15 cellular contexts compared by ENCODE assay signal in genomic region chr3:58691997-58692396, GRCh38. TPM values are rescaled to one million over a fixed set of nuclear protein-coding genes. Genes with fewer than 3 reads are reported as not detected.
DNase-seq lines count a peak whose midpoint lies in the region; TF ChIP-seq lines count a peak whose summit lies in the region.
"Had no signal": no experiment of that assay in that cellular context is flagged by ENCODE, and none has a peak within 500 bp of the region (broad histone marks: within the 10 kb centered on the region; RNA-seq: fewer than 3 reads in every experiment).

No MANE protein-coding gene starts in this region.

- no peak overlapping the region for H3K14ac ChIP-seq in neuronal stem cell (ENCODE audit: low read length)

- H3K9me3 ChIP-seq in NT2/D1 (ENCODE audit: insufficient read depth, low read length): peaks cover 76% of the 10 kb centered on the region
- H3K9me3 ChIP-seq in neuronal stem cell (replicated peaks in 1 of 2; ENCODE audit: control insufficient read depth in 2 of 2, insufficient read depth in 1 of 2, low read depth in 1 of 2, low read length in 2 of 2): peaks cover 16 to 19% of the 10 kb centered on the region in 2 donors
- peaks cover 0 to 5% (median 2%) of the 10 kb centered on the region in 4 donors for H3K9me3 ChIP-seq in Peyer's patch
- H3K9me3 ChIP-seq: prostate gland, SJSA1 had no signal

- H3K18ac ChIP-seq in neuronal stem cell (ENCODE audit: low read length): no peak overlapping the region

- WGBS in neuronal stem cell (ENCODE audit: extremely low coverage in 2 of 2, insufficient read length in 2 of 2, insufficient replicate concordance in 1 of 2), 2 donors: no CpG with 5 or more reads among the region's 1 CpG

- H2AK5ac ChIP-seq in neuronal stem cell (ENCODE audit: low read depth, low read length): no peak overlapping the region

- H3K27ac ChIP-seq in neuronal stem cell (replicated peaks; ENCODE audit: low read length) (no peak overlapping the region), Peyer's patch (no peak overlapping the region)
- H3K27ac ChIP-seq: prostate gland, SJSA1 had no signal

- no peaks in the 10 kb centered on the region for H3K79me1 ChIP-seq in neuronal stem cell (ENCODE audit: low read depth, low read length)

- no peak for TF ChIP-seq CTCF in Peyer's patch (IDR thresholded peaks at IDR 0.05)

- H3K4me2 ChIP-seq in neuronal stem cell (ENCODE audit: insufficient read depth, low read length, poor library complexity, severe bottlenecking): no peak overlapping the region

- H3K9ac ChIP-seq in NT2/D1 (ENCODE audit: insufficient read length, low read depth) (no peak overlapping the region), neuronal stem cell (ENCODE audit: low read depth, low read length, poor library complexity) (no peak overlapping the region)

- no peaks in the 10 kb centered on the region for H3K27me3 ChIP-seq in NT2/D1 (ENCODE audit: insufficient read depth, insufficient read length)
- H3K27me3 ChIP-seq in neuronal stem cell (ENCODE audit: control insufficient read depth in 3 of 3, insufficient read depth in 3 of 3, low read depth in 1 of 3, low read length in 3 of 3): no peaks in the 10 kb centered on the region
- H3K27me3 ChIP-seq in Peyer's patch: no peaks in the 10 kb centered on the region
- H3K27me3 ChIP-seq: SJSA1 had no signal

- TF ChIP-seq POLR2A in erythroblast (IDR thresholded peaks at IDR 0.05; ENCODE audit: low read length): no peak
- TF ChIP-seq POLR2A in Peyer's patch (IDR thresholded peaks at IDR 0.05): no peak

- H3K4me1 ChIP-seq in NT2/D1 (ENCODE audit: insufficient read depth, insufficient read length) (no peaks in the 10 kb centered on the region), neuronal stem cell (ENCODE audit: control insufficient read depth in 2 of 2, insufficient read depth in 1 of 2, low read depth in 1 of 2, low read length in 2 of 2) (no peaks in the 10 kb centered on the region), Peyer's patch (peaks cover 0 to 46% (median 0%) of the 10 kb centered on the region in 4 donors)
- H3K4me1 ChIP-seq: prostate gland, SJSA1 had no signal

- DNase-seq in NCI-H82 (lab: John Stamatoyannopoulos, UW) (peak; percentile 40), NCI-H82 treated with DMSO at 0.1 percent for 48 hours (lab: John Stamatoyannopoulos, UW; ENCODE audit: unreplicated experiment) (no peak), NT2/D1 (ENCODE audit: low read depth, low spot score) (peak; percentile 50), erythroblast (lab: John Stamatoyannopoulos, UW) (peak; percentile 43 to 45), neuronal stem cell (ENCODE audit: low spot score) (peak; percentile 44), NOMO-1 treated with DMSO at 0.1 percent for 48 hours (lab: John Stamatoyannopoulos, UW; ENCODE audit: unreplicated experiment) (no peak), Peyer's patch (no peak)
- DNase-seq in stimulated activated CD4-positive, alpha-beta T cell treated with anti-CD3 and anti-CD28 coated beads, Interleukin-2, amount 100 ng/mL, for 48 hours: no peak
- DNase-seq: activated CD8-positive, alpha-beta memory T cell treated with anti-CD3 and anti-CD28 coated beads for 24 hours; central memory CD4-positive, alpha-beta T cell; NCI-H526 treated with DMSO at 0.1 percent for 48 hours had no signal

- H2BK12ac ChIP-seq in neuronal stem cell (ENCODE audit: low read length): no peak overlapping the region

- no peak overlapping the region for H2BK5ac ChIP-seq in neuronal stem cell (ENCODE audit: low read length)

- H3K4me3 ChIP-seq in NT2/D1 (ENCODE audit: insufficient read length, low read depth) (no peak overlapping the region), neuronal stem cell (ENCODE audit: low read length in 2 of 2) (no peak overlapping the region), Peyer's patch (no peak overlapping the region)
- H3K4me3 ChIP-seq: prostate gland, SJSA1 had no signal

- no peak overlapping the region for H4K91ac ChIP-seq in neuronal stem cell (ENCODE audit: low read depth, low read length, poor library complexity)

- H2BK120ac ChIP-seq in neuronal stem cell (ENCODE audit: low read depth, low read length): no peak overlapping the region

- H2AFZ ChIP-seq in neuronal stem cell (ENCODE audit: low read length): no peak overlapping the region

- H3K36me3 ChIP-seq in NT2/D1 (ENCODE audit: insufficient read depth, insufficient read length, low read length) (no peaks in the 10 kb centered on the region), neuronal stem cell (replicated peaks in 1 of 2; ENCODE audit: control insufficient read depth in 2 of 2, insufficient read depth in 2 of 2, low read length in 2 of 2) (no peaks in the 10 kb centered on the region), Peyer's patch (no peaks in the 10 kb centered on the region)
- H3K36me3 ChIP-seq: prostate gland, SJSA1 had no signal

- H3K4ac ChIP-seq in neuronal stem cell (ENCODE audit: low read length): no peak overlapping the region

- H4K8ac ChIP-seq in neuronal stem cell (ENCODE audit: low read depth, low read length): no peak overlapping the region

- no peak overlapping the region for H3K23ac ChIP-seq in neuronal stem cell (ENCODE audit: low read depth, low read length, poor library complexity)

- no peak overlapping the region for H2BK15ac ChIP-seq in neuronal stem cell (ENCODE audit: low read length)

RNA-seq across cellular contexts. Expression of gene FAM3D, which starts 25.4 kb away (rescaled TPM):
- polyA plus RNA-seq in neuronal stem cell (2013, experiment 1 of 2): 0.08 TPM
- polyA plus RNA-seq in neuronal stem cell (2013, experiment 2 of 2): 0.08 TPM
- total RNA-seq in Peyer's patch: 100 to 1,000 TPM in 3 of 4 donors, 10 to 100 TPM in 1; 47.0 to 200 (median 135) TPM
- total RNA-seq: epithelial cell of proximal tubule, SJSA1 had no signal
- polyA plus RNA-seq: AG04450 had no signal

Comparison
In these comparisons a context has a peak if more than half of its experiments do, and no peak if none do; other contexts are left out.
1. DNase-seq: peak in NCI-H82 (single experiment), NT2/D1 (single experiment), erythroblast (2 of 2) and neuronal stem cell (single experiment); none in NCI-H82 treated with DMSO at 0.1 percent for 48 hours (single experiment), NOMO-1 treated with DMSO at 0.1 percent for 48 hours (single experiment), stimulated activated CD4-positive, alpha-beta T cell treated with anti-CD3 and anti-CD28 coated beads, Interleukin-2, amount 100 ng/mL, for 48 hours (0 of 2) and Peyer's patch (0 of 3).